ENCODE assay signal across 1 cellular context in genomic region chr1:116866478-116866877, GRCh38. TPM values are rescaled to one million over a fixed set of nuclear protein-coding genes. Genes with fewer than 3 reads are reported as not detected.
"Had no signal": no experiment of that assay in that cellular context is flagged by ENCODE, and none has a peak within 500 bp of the region (broad histone marks: within the 10 kb centered on the region; RNA-seq: fewer than 3 reads in every experiment).

No MANE protein-coding gene starts in this region.

RNA-seq across cellular contexts. Expression of gene PTGFRN, which starts 43.2 kb away (rescaled TPM):
- total RNA-seq: OCI-LY7 had no signal
